ENCODE assay signal across 25 cellular contexts in genomic region chr6:12927746-12928145, GRCh38.
"Had no signal": no experiment of that assay in that cellular context is flagged by ENCODE, and none has a peak within 500 bp of the region (broad histone marks: within the 10 kb centered on the region; RNA-seq: fewer than 3 reads in every experiment).

No MANE protein-coding gene starts in this region.

- FAIRE-seq: frontal cortex had no signal

- H3K36me3 ChIP-seq: lower lobe of right lung, prostate gland, right atrium auricular region, suprapubic skin, transverse colon, upper lobe of right lung, uterus had no signal

- DNase-seq: dorsolateral prefrontal cortex; effector CD4-positive, alpha-beta T cell; hypothalamus; immature natural killer cell; islet precursor cell; kidney glomerular epithelial cell; left ventricle myocardium superior; lower lobe of right lung; naive thymus-derived CD8-positive, alpha-beta T cell; nephron progenitor cell; nucleus accumbens; stimulated activated CD4-positive, alpha-beta T cell treated with anti-CD3 and anti-CD28 coated beads, Interleukin-12 subunit alpha, Interleukin-12 subunit beta, amount 100 ng/mL, for 4 hours; stimulated activated CD4-positive, alpha-beta T cell treated with anti-CD3 and anti-CD28 coated beads, Interleukin-1b, Interleukin-23, amount 100 ng/mL, for 48 hours; stimulated activated CD4-positive, alpha-beta T cell treated with anti-CD3 and anti-CD28 coated beads, Interleukin-4, amount 100 ng/mL, for 1 hour; stimulated activated CD8-positive, alpha-beta memory T cell treated with anti-CD3 and anti-CD28 coated beads, Interleukin-4, amount 100 ng/mL, for 48 hours; stimulated activated naive CD4-positive, alpha-beta T cell; stimulated activated naive CD8-positive, alpha-beta T cell treated with anti-CD3 and anti-CD28 coated beads, Interleukin-15, amount 100 ng/mL, for 72 hours; transverse colon; upper lobe of right lung; uterus had no signal

- H3K27ac ChIP-seq: dorsolateral prefrontal cortex, lower lobe of right lung, prostate gland, right atrium auricular region, suprapubic skin, transverse colon, upper lobe of right lung, uterus had no signal

- H3K27me3 ChIP-seq: right atrium auricular region, transverse colon, upper lobe of right lung, uterus had no signal

- H3K4me3 ChIP-seq: dorsolateral prefrontal cortex, lower lobe of right lung, prostate gland, right atrium auricular region, smooth muscle cell, suprapubic skin, transverse colon, upper lobe of right lung, uterus had no signal
